ENCODE assay signal across 1 cellular context in genomic region chr6:137848672-137849071, GRCh38.
TF ChIP-seq lines count a peak whose summit lies in the region.

No MANE protein-coding gene starts in this region.

TF ChIP-seq in HepG2, 621 proteins besides CTCF, POLR2A, EP300 and RAD21 (continued from another document):
- TF ChIP-seq MXD1 (CRISPR knock-in tag; IDR thresholded peaks at IDR 0.05) (no peak), HDAC2 (CRISPR knock-in tag; IDR thresholded peaks at IDR 0.05) (no peak), NBN (conservative IDR thresholded peaks at IDR 0.05) (no peak)
